In genomic region chr10:102853944-102854694, GRCh38 we compare ENCODE assay signal across 1 cellular context.
TF ChIP-seq lines count a peak whose summit lies in the region.

BORCS7 (plus strand) TSS chr10:102854259; CDS start chr10:102854287, 28 bp downstream.

TF ChIP-seq in HepG2, 621 proteins besides CTCF, POLR2A, EP300 and RAD21 (continued from another document and continues in another):
- TF ChIP-seq SKI (IDR thresholded peaks at IDR 0.05; ENCODE audit: partially characterized antibody) (peak; percentile 60), ZNF460 (CRISPR knock-in tag; IDR thresholded peaks at IDR 0.05; ENCODE audit: borderline replicate concordance) (peak; percentile 30; the same call in 1 of the 2 replicates), RNF219 (CRISPR knock-in tag; IDR thresholded peaks at IDR 0.05) (no peak), KDM5A (IDR thresholded peaks at IDR 0.05; ENCODE audit: borderline replicate concordance, low read length) (peak; percentile 99), ZNF143 (CRISPR knock-in tag; IDR thresholded peaks at IDR 0.05) (peak; percentile 96), NFYB (CRISPR knock-in tag; IDR thresholded peaks at IDR 0.05) (peak; percentile 52), ATF7 (IDR thresholded peaks at IDR 0.05) (peak; percentile 56; the same call in 1 of the 2 replicates), ATF7 (CRISPR knock-in tag; IDR thresholded peaks at IDR 0.05) (peak; percentile 85; the same call in 1 of the 2 replicates), ZGPAT (CRISPR knock-in tag; IDR thresholded peaks at IDR 0.05) (peak; percentile 95), ZNF616 (CRISPR knock-in tag; IDR thresholded peaks at IDR 0.05; ENCODE audit: low read depth) (0 out of 2 replicates have a peak, but pooled peaks have one; percentile 26), KDM6A (CRISPR knock-in tag; IDR thresholded peaks at IDR 0.05; ENCODE audit: low read depth) (0 out of 2 replicates have a peak, but pooled peaks have one; percentile 35), RXRA (CRISPR knock-in tag; IDR thresholded peaks at IDR 0.05) (peak; percentile 88), EED (CRISPR knock-in tag; IDR thresholded peaks at IDR 0.05) (0 out of 2 replicates have a peak, but pooled peaks have one; percentile 37), NONO (IDR thresholded peaks at IDR 0.05) (no peak), NONO (CRISPR knock-in tag; conservative IDR thresholded peaks at IDR 0.05) (peak; percentile 96), RXRB (CRISPR knock-in tag; IDR thresholded peaks at IDR 0.05; ENCODE audit: borderline replicate concordance) (peak; percentile 75; the same call in 1 of the 2 replicates), ZNF160 (CRISPR knock-in tag; IDR thresholded peaks at IDR 0.05) (peak; percentile 80; the same call in 1 of the 2 replicates), ATM (IDR thresholded peaks at IDR 0.05; ENCODE audit: borderline replicate concordance) (no peak), ZMAT3 (CRISPR knock-in tag; conservative IDR thresholded peaks at IDR 0.05) (peak; percentile 75; the same call in 1 of the 2 replicates), SPEN (CRISPR knock-in tag; IDR thresholded peaks at IDR 0.05; ENCODE audit: low read depth) (peak; percentile 100), CSRNP1 (CRISPR knock-in tag; IDR thresholded peaks at IDR 0.05) (peak; percentile 74; the same call in 1 of the 2 replicates), CBX2 (IDR thresholded peaks at IDR 0.05; ENCODE audit: low read depth, low read length) (no peak), CBX2 (CRISPR knock-in tag; IDR thresholded peaks at IDR 0.05; ENCODE audit: low read depth) (no peak), HIVEP1 (CRISPR knock-in tag; IDR thresholded peaks at IDR 0.05) (peak; percentile 80), RORA (CRISPR knock-in tag; IDR thresholded peaks at IDR 0.05) (no peak), ZNF207 (IDR thresholded peaks at IDR 0.05; ENCODE audit: borderline replicate concordance) (no peak), ZNF709 (CRISPR knock-in tag; IDR thresholded peaks at IDR 0.05) (peak; percentile 57; the same call in 1 of the 2 replicates), POGZ (CRISPR knock-in tag; IDR thresholded peaks at IDR 0.05) (peak; percentile 94), MAFF (IDR thresholded peaks at IDR 0.05; ENCODE audit: low read depth, low read length) (0 out of 2 replicates have a peak, but pooled peaks have one; percentile 1), MLXIP (CRISPR knock-in tag; IDR thresholded peaks at IDR 0.05; ENCODE audit: borderline replicate concordance) (no peak), ZNF614 (CRISPR knock-in tag; IDR thresholded peaks at IDR 0.05; ENCODE audit: borderline replicate concordance) (peak; percentile 87; the same call in 1 of the 2 replicates), SMYD3 (CRISPR knock-in tag; IDR thresholded peaks at IDR 0.05) (peak; percentile 28; the same call in 1 of the 2 replicates), ZNF816 (CRISPR knock-in tag; IDR thresholded peaks at IDR 0.05; ENCODE audit: borderline replicate concordance) (no peak), ZKSCAN5 (CRISPR knock-in tag; IDR thresholded peaks at IDR 0.05) (no peak), ELF3 (CRISPR knock-in tag; IDR thresholded peaks at IDR 0.05) (peak; percentile 98), ZC3H4 (CRISPR knock-in tag; IDR thresholded peaks at IDR 0.05; ENCODE audit: borderline replicate concordance) (no peak; the same call in 1 of the 2 replicates), HNRNPH1 (optimal IDR thresholded peaks at IDR 0.05; ENCODE audit: low read depth, low read length) (no peak), ZFP91 (CRISPR knock-in tag; IDR thresholded peaks at IDR 0.05; ENCODE audit: borderline replicate concordance) (peak; percentile 86; the same call in 1 of the 2 replicates), ARID4A (CRISPR knock-in tag; IDR thresholded peaks at IDR 0.05; ENCODE audit: borderline replicate concordance) (peak; percentile 90), TP53 (CRISPR knock-in tag; conservative IDR thresholded peaks at IDR 0.05) (peak; percentile 82; the same call in 1 of the 2 replicates), ZNF546 (CRISPR knock-in tag; conservative IDR thresholded peaks at IDR 0.05) (no peak), PITX1 (CRISPR knock-in tag; IDR thresholded peaks at IDR 0.05) (peak; percentile 82), SIX4 (CRISPR knock-in tag; IDR thresholded peaks at IDR 0.05) (peak; percentile 55), ZNF589 (CRISPR knock-in tag; conservative IDR thresholded peaks at IDR 0.05) (0 out of 2 replicates have a peak, but pooled peaks have one; percentile 45), ZNF768 (CRISPR knock-in tag; IDR thresholded peaks at IDR 0.05) (peak; percentile 21; the same call in 1 of the 2 replicates), PHF5A (CRISPR knock-in tag; IDR thresholded peaks at IDR 0.05; ENCODE audit: low read depth, unreplicated experiment) (peak; percentile 49), ZNF563 (CRISPR knock-in tag; IDR thresholded peaks at IDR 0.05) (peak; percentile 64; the same call in 1 of the 2 replicates), ARID5B (CRISPR knock-in tag; IDR thresholded peaks at IDR 0.05) (peak; percentile 78; the same call in 1 of the 2 replicates), ZNF619 (CRISPR knock-in tag; IDR thresholded peaks at IDR 0.05) (peak; percentile 75; the same call in 1 of the 2 replicates), ETV5 (CRISPR knock-in tag; IDR thresholded peaks at IDR 0.05; ENCODE audit: borderline replicate concordance) (peak; percentile 90)
